Comparison of ENCODE assay signal across 8 cellular contexts in genomic region chr3:157081681-157082210, GRCh38.
DNase-seq lines count a peak whose midpoint lies in the region; ATAC-seq and TF ChIP-seq lines count a peak whose summit lies in the region.

No MANE protein-coding gene starts in this region.

- TF ChIP-seq CTCF in DND-41 (IDR thresholded peaks at IDR 0.05; ENCODE audit: borderline replicate concordance, extremely low read depth, low read length, poor library complexity, severe bottlenecking) (peak; percentile 98), GM23338 (conservative IDR thresholded peaks at IDR 0.05; ENCODE audit: low read depth in 2 of 2) (peak; percentile 88 to 99), parathyroid adenoma (IDR thresholded peaks at IDR 0.05) (peak; percentile 98), type B pancreatic cell (conservative IDR thresholded peaks at IDR 0.05) (peak; percentile 98)

- peak overlapping the region; percentile 52 for H3K4me2 ChIP-seq in DND-41 (ENCODE audit: insufficient read depth, low read length)
- H3K4me2 ChIP-seq in GM23338: peak overlapping the region; percentile 55
- peak overlapping the region; percentile 8 for H3K4me2 ChIP-seq in parathyroid adenoma (ENCODE audit: low read length)

- H4K20me1 ChIP-seq in DND-41 (ENCODE audit: insufficient read depth, low read length) (no peaks in the 10 kb centered on the region), GM23338 (replicated peaks; ENCODE audit: insufficient read depth) (no peaks in the 10 kb centered on the region)

- peaks cover 2% of the 10 kb centered on the region for H3K27me3 Mint-ChIP-seq in GM23338 (ENCODE audit: insufficient read depth, low read depth, poor library complexity)
- peaks cover 3% of the 10 kb centered on the region for H3K27me3 Mint-ChIP-seq in type B pancreatic cell

- H3K4me3 Mint-ChIP-seq in GM23338 (0 out of 3 replicates have a peak overlapping the region, but pooled peaks have one; percentile 27), type B pancreatic cell (peak overlapping the region; percentile 41)

- no peak overlapping the region for H3K9ac ChIP-seq in DND-41 (ENCODE audit: low read depth, low read length)
- H3K9ac ChIP-seq in parathyroid adenoma: no peak overlapping the region

- no peak overlapping the region for H3K27ac ChIP-seq in DND-41 (ENCODE audit: low read length)
- no peak overlapping the region for H3K27ac ChIP-seq in GM23338 (ENCODE audit: low read depth)
- peak overlapping the region; percentile 64 for H3K27ac ChIP-seq in parathyroid adenoma

- peaks cover 9% of the 10 kb centered on the region for H3K4me1 ChIP-seq in DND-41 (ENCODE audit: insufficient read depth, low read length)
- H3K4me1 ChIP-seq in GM23338 (ENCODE audit: insufficient read depth): no peaks in the 10 kb centered on the region; the same call in 1 of the 2 replicates
- peaks cover 48% of the 10 kb centered on the region for H3K4me1 ChIP-seq in parathyroid adenoma

- no peaks in the 10 kb centered on the region for H3K9me3 Mint-ChIP-seq in GM23338
- H3K9me3 Mint-ChIP-seq in type B pancreatic cell: no peaks in the 10 kb centered on the region

- H3F3A ChIP-seq in GM23338 (replicated peaks; ENCODE audit: low read depth): no peaks in the 10 kb centered on the region

- DNase-seq in DND-41: peak; percentile 83
- DNase-seq in GM23338 (ENCODE audit: low spot score): peak; percentile 98
- DNase-seq in LoVo (ENCODE audit: low spot score): peak; percentile 96
- DNase-seq in activated T-helper 1 cell treated with Interleukin-2 at 50 U/mL for 16 hours (ENCODE audit: low read depth): peak; percentile 75
- peak; percentile 79 for DNase-seq in germinal center (ENCODE audit: low spot score)
- DNase-seq in type B pancreatic cell (ENCODE audit: extremely low spot score, unreplicated experiment): peak; percentile 96
- DNase-seq in NCI-H524 (lab: John Stamatoyannopoulos, UW): no peak

- H3K4me3 ChIP-seq in DND-41 (ENCODE audit: low read depth in 1 of 2, low read length in 2 of 2) (peak overlapping the region in 1 of 2 experiments; percentile 18; a peak in 1 of 4 replicates), GM23338 (0 out of 2 replicates have a peak overlapping the region, but pooled peaks have one; percentile 17), parathyroid adenoma (ENCODE audit: low read depth, low read length) (peak overlapping the region; percentile 6)

- H3K36me3 ChIP-seq in DND-41 (ENCODE audit: insufficient read depth, low read length) (no peaks in the 10 kb centered on the region), GM23338 (ENCODE audit: insufficient read depth) (no peaks in the 10 kb centered on the region), parathyroid adenoma (ENCODE audit: control insufficient read depth, insufficient read depth, low read length) (no peaks in the 10 kb centered on the region)

- H2AFZ ChIP-seq in DND-41 (ENCODE audit: low read depth, low read length) (peak overlapping the region; percentile 18), GM23338 (peak overlapping the region; percentile 82), parathyroid adenoma (peak overlapping the region; percentile 55)

- H3K27ac Mint-ChIP-seq in GM23338 (peak overlapping the region; percentile 21; the same call in 1 of the 2 replicates), type B pancreatic cell (peak overlapping the region; percentile 81)

- H3K4me1 Mint-ChIP-seq in GM23338 (peaks cover 14% of the 10 kb centered on the region; the same call in 2 of the 3 replicates), type B pancreatic cell (ENCODE audit: unreplicated experiment) (peaks cover 49% of the 10 kb centered on the region)

- no peaks in the 10 kb centered on the region for H3K9me2 ChIP-seq in GM23338 (ENCODE audit: insufficient read depth)

- peaks cover 2% of the 10 kb centered on the region for H3K27me3 ChIP-seq in DND-41 (ENCODE audit: insufficient read depth, low read length, poor library complexity)
- H3K27me3 ChIP-seq in GM23338 (ENCODE audit: insufficient read depth): no peaks in the 10 kb centered on the region
- H3K27me3 ChIP-seq in parathyroid adenoma (ENCODE audit: control insufficient read depth, insufficient read depth, low read length): no peaks in the 10 kb centered on the region

- ATAC-seq in DND-41 (ENCODE audit: insufficient read depth, low read depth) (peak; percentile 94), GM23338 (peak; percentile 93)

- H3K9me3 ChIP-seq in DND-41 (ENCODE audit: insufficient read depth, low read length, severe bottlenecking) (no peaks in the 10 kb centered on the region), parathyroid adenoma (ENCODE audit: control insufficient read depth, low read length) (no peaks in the 10 kb centered on the region)

- H3K79me2 ChIP-seq in DND-41 (ENCODE audit: insufficient read depth, low read length) (no peaks in the 10 kb centered on the region), GM23338 (replicated peaks; ENCODE audit: insufficient read depth) (no peaks in the 10 kb centered on the region), parathyroid adenoma (peaks cover 3% of the 10 kb centered on the region)

- H3K36me3 Mint-ChIP-seq in GM23338 (ENCODE audit: low read depth) (no peaks in the 10 kb centered on the region), type B pancreatic cell (no peaks in the 10 kb centered on the region)

TF ChIP-seq in GM23338, 12 proteins besides CTCF, POLR2A, EP300 and RAD21:
- TF ChIP-seq EZH2 (IDR thresholded peaks at IDR 0.05; ENCODE audit: low read depth, unreplicated experiment) (no peak), REST (IDR thresholded peaks at IDR 0.05; ENCODE audit: unreplicated experiment) (no peak), ETS1 (IDR thresholded peaks at IDR 0.05) (no peak), NANOG (IDR thresholded peaks at IDR 0.05; ENCODE audit: borderline replicate concordance) (no peak), EZH2phosphoT487 (IDR thresholded peaks at IDR 0.05; ENCODE audit: unreplicated experiment) (no peak)
TF ChIP-seq in GM23338: peak in this region for 0.

Comparison
In these comparisons a context has a peak if more than half of its experiments do, and no peak if none do; other contexts are left out.
1. DNase-seq: peak in DND-41 (single experiment), GM23338 (single experiment), LoVo (single experiment), activated T-helper 1 cell treated with Interleukin-2 at 50 U/mL for 16 hours (single experiment), germinal center (single experiment) and type B pancreatic cell (single experiment); none in NCI-H524 (0 of 2).
2. H2AFZ ChIP-seq: peak in every context shown above with its lines; median percentile 82 in GM23338; 55 in parathyroid adenoma; 18 in DND-41.
3. Peak in every context shown above with its lines, with median percentiles within 50 percentile points of each other: H3K4me2 ChIP-seq and CTCF ChIP-seq.